Comparison of ENCODE assay signal across 1 cellular context in genomic region chr5:142977363-142978051, GRCh38.
A peak's percentile ranks its signal among the peaks of the same experiment; 100 is the strongest.
TF ChIP-seq lines count a peak whose summit lies in the region.

No MANE protein-coding gene starts in this region.

TF ChIP-seq in SK-N-SH, 30 proteins besides CTCF, POLR2A, EP300 and RAD21 (continued from another document):
- TF ChIP-seq MAX (IDR thresholded peaks at IDR 0.05; ENCODE audit: low read depth) (peak; percentile 59), MEF2A (IDR thresholded peaks at IDR 0.05; ENCODE audit: borderline replicate concordance, low read depth) (no peak; the same call in 1 of the 2 replicates), SMC3 (IDR thresholded peaks at IDR 0.05; ENCODE audit: low read depth, low read length) (no peak), GATA2 (CRISPR knock-in tag; IDR thresholded peaks at IDR 0.05) (no peak), CHD2 (IDR thresholded peaks at IDR 0.05; ENCODE audit: low read length, partially characterized antibody) (no peak), USF2 (IDR thresholded peaks at IDR 0.05; ENCODE audit: borderline replicate concordance, low read depth, low read length) (no peak), ZBTB33 (IDR thresholded peaks at IDR 0.05; ENCODE audit: borderline replicate concordance, low read depth) (peak; percentile 67; the same call in 1 of the 2 replicates), REST (IDR thresholded peaks at IDR 0.05; ENCODE audit: low read depth, low read length) (peak; percentile 61; the same call in 1 of the 2 replicates), FOSL2 (IDR thresholded peaks at IDR 0.05; ENCODE audit: borderline replicate concordance, low read depth) (peak; percentile 96), USF1 (IDR thresholded peaks at IDR 0.05; ENCODE audit: borderline replicate concordance, low read depth) (no peak)
